ENCODE assay signal across 13 cellular contexts in the genomic region with DNA sequence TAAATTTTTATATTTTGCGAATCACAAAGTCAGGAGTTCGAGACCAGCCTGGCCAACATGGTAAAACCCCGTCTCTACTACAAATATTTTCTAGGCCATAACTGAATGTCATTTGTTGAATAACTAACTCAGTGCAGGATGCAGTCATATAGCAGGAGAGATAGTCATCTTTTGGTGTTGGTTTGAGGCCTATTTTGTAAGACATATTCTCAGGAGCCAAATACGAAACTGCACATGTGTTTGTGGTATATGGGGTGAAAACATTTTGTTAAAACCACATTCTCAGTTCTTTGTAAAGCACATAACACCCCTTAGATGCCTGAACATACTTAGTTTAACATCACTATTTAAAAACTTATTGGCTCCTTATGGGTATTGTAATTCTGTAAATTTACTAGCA. TPM values are rescaled to one million over a fixed set of nuclear protein-coding genes. Genes with fewer than 3 reads are reported as not detected.
A peak's percentile ranks its signal among the peaks of the same experiment; 100 is the strongest.
DNase-seq lines count a peak whose midpoint lies in the region; ATAC-seq lines count a peak whose summit lies in the region.
"Had no signal": no experiment of that assay in that cellular context is flagged by ENCODE, and none has a peak within 500 bp of the region (broad histone marks: within the 10 kb centered on the region; RNA-seq: fewer than 3 reads in every experiment).

No MANE protein-coding gene starts in this region.

- DNase-seq in CD8-positive, alpha-beta memory T cell = peak in 2 of 5 donors; percentile 6 to 76
- DNase-seq in MV-4-11 (lab: John Stamatoyannopoulos, UW) (peak; percentile 15), DMS79 (lab: John Stamatoyannopoulos, UW) (no peak), occipital lobe (lab: John Stamatoyannopoulos, UW) (no peak), NCI-H82 treated with DMSO at 0.1 percent for 48 hours (lab: John Stamatoyannopoulos, UW; ENCODE audit: unreplicated experiment) (no peak), NCI-H1105 treated with DMSO at 0.1 percent for 48 hours (lab: John Stamatoyannopoulos, UW) (no peak)
- DNase-seq: head of caudate nucleus, HFFc6, NCI-H524, nephron progenitor cell had no signal

- H3K9me3 Mint-ChIP-seq in CD8-positive, alpha-beta memory T cell = no peaks in the 10 kb centered on the region
- H3K9me3 Mint-ChIP-seq: nephron progenitor cell had no signal

- CTCF ChIA-PET in CD8-positive, alpha-beta memory T cell (lab: Charles Lee) = interaction anchor here (1.1 kb wide), 1 partner anchor 85 kb away, joined by 3 read pairs; no protein-coding TSS in a partner anchor

- no peaks in the 10 kb centered on the region for H3K27me3 ChIP-seq in CD8-positive, alpha-beta memory T cell (ENCODE audit: insufficient read depth, low read length, poor library complexity, severe bottlenecking)

- H3K27ac Mint-ChIP-seq in CD8-positive, alpha-beta memory T cell = peak overlapping the region; percentile 83 to 98 (median 95)
- H3K27ac Mint-ChIP-seq: HFFc6, nephron progenitor cell had no signal

- peaks cover 0 to 4% (median 0%) of the 10 kb centered on the region in 3 donors for H3K36me3 Mint-ChIP-seq in CD8-positive, alpha-beta memory T cell

- H3K4me3 Mint-ChIP-seq in CD8-positive, alpha-beta memory T cell = peak overlapping the region in 6 of 7 donors; percentile 19 to 84 (median 73)
- H3K4me3 Mint-ChIP-seq: HFFc6, nephron progenitor cell had no signal

- no peaks in the 10 kb centered on the region for H3K9me3 ChIP-seq in CD8-positive, alpha-beta memory T cell (ENCODE audit: low read length)

- no peaks in the 10 kb centered on the region for H3K36me3 ChIP-seq in CD8-positive, alpha-beta memory T cell (ENCODE audit: insufficient read depth, low read length)

- ATAC-seq in GM19043 (IDR thresholded peaks at IDR 0.05; ENCODE audit: low read depth, unreplicated experiment) (peak; percentile 72), HG02852 (IDR thresholded peaks at IDR 0.05; ENCODE audit: unreplicated experiment) (peak; percentile 80)

- peaks cover 36% of the 10 kb centered on the region for H3K4me1 ChIP-seq in CD8-positive, alpha-beta memory T cell (ENCODE audit: insufficient read depth, low read length)

- POLR2A ChIA-PET in CD8-positive, alpha-beta memory T cell (lab: Charles Lee) = interaction anchor here (1.9 kb wide), 1 partner anchor 46 kb away, joined by 11 read pairs; a partner anchor contains a TSS

- H3K27ac ChIP-seq in CD8-positive, alpha-beta memory T cell (ENCODE audit: low read depth, low read length) = no peak overlapping the region
- H3K27ac ChIP-seq: VCaP had no signal

- H3K4me1 Mint-ChIP-seq in CD8-positive, alpha-beta memory T cell = peaks cover 39 to 51% (median 51%) of the 10 kb centered on the region in 3 donors

- peaks cover 0 to 2% of the 10 kb centered on the region in 2 donors for H3K27me3 Mint-ChIP-seq in CD8-positive, alpha-beta memory T cell

- H3K4me3 ChIP-seq in CD8-positive, alpha-beta memory T cell (ENCODE audit: low read length) = no peak overlapping the region

RNA-seq across cellular contexts. Expression of a gene that starts 4.7 kb away (rescaled TPM):
- under 1 TPM; 0.42 to 0.48 TPM for total RNA-seq in CD8-positive, alpha-beta memory T cell
- 9.4 TPM for polyA plus RNA-seq in CD8-positive, alpha-beta memory T cell
- 4.7 TPM for total RNA-seq in occipital lobe
- total RNA-seq: HFFc6 had no signal

RNA-seq across cellular contexts. Expression of a gene that starts 45.7 kb away (rescaled TPM):
- total RNA-seq in CD8-positive, alpha-beta memory T cell = 10 to 100 TPM; 13.0 to 13.2 TPM
- polyA plus RNA-seq in CD8-positive, alpha-beta memory T cell = 11.1 TPM
- total RNA-seq in occipital lobe = 27.8 TPM
